In genomic region chr12:85823436-85824179, GRCh38 we compare ENCODE assay signal across 18 cellular contexts. TPM values are rescaled to one million over a fixed set of nuclear protein-coding genes. Genes with fewer than 3 reads are reported as not detected.
DNase-seq lines count a peak whose midpoint lies in the region; ATAC-seq and TF ChIP-seq lines count a peak whose summit lies in the region.
"Had no signal": no experiment of that assay in that cellular context is flagged by ENCODE, and none has a peak within 500 bp of the region (broad histone marks: within the 10 kb centered on the region; RNA-seq: fewer than 3 reads in every experiment).

No MANE protein-coding gene starts in this region.

- BruUV-seq in IMR-90 (replicated peaks; lab: Mats Ljungman, UMichigan) = no TSS peak

- no peak for TF ChIP-seq CTCF in AG09309 (IDR thresholded peaks at IDR 0.05; ENCODE audit: control insufficient read depth, insufficient read depth, low read depth, low read length, missing control alignments)
- no peak for TF ChIP-seq CTCF in IMR-90 (conservative IDR thresholded peaks at IDR 0.05; ENCODE audit: low read depth, low read length)
- no peak for TF ChIP-seq CTCF in astrocyte of the spinal cord (IDR thresholded peaks at IDR 0.05; ENCODE audit: low read depth, low read length)

- WGBS in IMR-90 (ENCODE audit: extremely low coverage in 2 of 2, insufficient read length in 1 of 2), 2 experiments = no CpG with 5 or more reads among the region's 4 CpGs

- no peak overlapping the region for H4K5ac ChIP-seq in IMR-90 (ENCODE audit: low read depth, low read length)

- dilution Hi-C loops in IMR-90 (cut with HindIII; ENCODE audit: low sequenced_read_pairs, unreplicated experiment) = no loop called here

- H3K27me3 ChIP-seq in IMR-90 (ENCODE audit: control insufficient read depth, insufficient read depth, low read length) = no peaks in the 10 kb centered on the region

- no peak overlapping the region for H3K4me2 ChIP-seq in IMR-90 (ENCODE audit: low read depth, low read length)

- no peak overlapping the region for H3K18ac ChIP-seq in IMR-90 (ENCODE audit: low read depth, low read length)

- no peak for TF ChIP-seq RAD21 in IMR-90 (IDR thresholded peaks at IDR 0.05; ENCODE audit: low read length)

- no peaks in the 10 kb centered on the region for H3K4me1 ChIP-seq in IMR-90 (ENCODE audit: control insufficient read depth, insufficient read depth, low read length)

- H2BK120ac ChIP-seq in IMR-90 (ENCODE audit: low read depth, low read length) = no peak overlapping the region

- CTCF ChIA-PET in IMR-90 (lab: Yijun Ruan, JAX) = no interaction called here

- H2BK5ac ChIP-seq in IMR-90 (ENCODE audit: low read depth, low read length, poor library complexity, severe bottlenecking) = no peak overlapping the region

- no peak overlapping the region for H4K8ac ChIP-seq in IMR-90 (ENCODE audit: low read depth in 2 of 2, low read length in 2 of 2)

- DNase-seq in AG09309 (ENCODE audit: low read depth) (peak; percentile 49), IMR-90 (peak; percentile 42), astrocyte of the spinal cord (ENCODE audit: low read depth, low spot score) (peak; percentile 84), iris pigment epithelial cell (ENCODE audit: low read depth) (peak; percentile 83), NCI-H1417 treated with DMSO at 0.1 percent for 48 hours (lab: John Stamatoyannopoulos, UW) (no peak), anterior cingulate cortex (lab: John Stamatoyannopoulos, UW) (no peak)
- DNase-seq in stimulated activated CD4-positive, alpha-beta T cell treated with anti-CD3 and anti-CD28 coated beads, Interleukin-1b, Interleukin-23, amount 100 ng/mL, for 48 hours = no peak
- DNase-seq: activated CD4-positive, alpha-beta T cell treated with anti-CD3 and anti-CD28 coated beads, Interleukin-2, amount 10 ng/mL, durations not matched to agents 7 days and 5 days; COR-L47; erythroblast; naive B cell; NCI-H1092 treated with DMSO at 0.1 percent for 48 hours; NK-92 treated with Interleukin-12 subunit alpha and Interleukin-12 subunit beta, amount 100 ng/mL, for 24 hours; SHP77 treated with DMSO at 0.1 percent for 48 hours had no signal

- H3K4ac ChIP-seq in IMR-90 (ENCODE audit: low read depth, low read length) = no peak overlapping the region

- no peak overlapping the region for H3K14ac ChIP-seq in IMR-90 (replicated peaks; ENCODE audit: low read depth, low read length)

- no peak for TF ChIP-seq POLR2A in IMR-90 (IDR thresholded peaks at IDR 0.05; ENCODE audit: low read depth, low read length)

- no peaks in the 10 kb centered on the region for H4K20me1 ChIP-seq in IMR-90 (ENCODE audit: insufficient read depth, low read length)

- H3K56ac ChIP-seq in IMR-90 (ENCODE audit: extremely low read depth, insufficient read depth, low read length) = no peak overlapping the region

- no peak overlapping the region for H2AK5ac ChIP-seq in IMR-90 (ENCODE audit: low read depth, low read length)

- no peaks in the 10 kb centered on the region for H3K36me3 ChIP-seq in IMR-90 (ENCODE audit: control insufficient read depth, insufficient read depth, low read length)

- in situ Hi-C loops in IMR-90 (cut with MboI; ENCODE audit: low sequenced_read_pairs) = no loop called here
- in situ Hi-C loops in astrocyte of the spinal cord (cut with HindIII; ENCODE audit: low sequenced_read_pairs) = no loop called here

- H2AK9ac ChIP-seq in IMR-90 (replicated peaks; ENCODE audit: low read depth, low read length, poor library complexity) = no peak overlapping the region

- no peak overlapping the region for H3K9ac ChIP-seq in IMR-90 (ENCODE audit: low read depth, low read length)

- POLR2A ChIA-PET in IMR-90 (lab: Charles Lee; ENCODE audit: unreplicated experiment) = no interaction called here

- H4K91ac ChIP-seq in IMR-90 (ENCODE audit: insufficient read depth, low read depth, low read length) = no peak overlapping the region

- no peak for ATAC-seq in IMR-90 (ENCODE audit: low read depth)
- no peak for ATAC-seq in HG03095 (IDR thresholded peaks at IDR 0.05; ENCODE audit: unreplicated experiment)
- ATAC-seq: activated naive CD4-positive, alpha-beta T cell treated with anti-CD3 and anti-CD28 coated beads, Interleukin-2, amount 50 U/mL, for 72 hours had no signal

- no peak overlapping the region for H2AFZ ChIP-seq in IMR-90 (replicated peaks; ENCODE audit: low read length, poor library complexity)

- H3K27ac ChIP-seq in IMR-90 (ENCODE audit: insufficient read depth, low read length) = no peak overlapping the region

- H3K9me1 ChIP-seq in IMR-90 (ENCODE audit: insufficient read depth, low read length) = no peaks in the 10 kb centered on the region

- no peak overlapping the region for H2BK20ac ChIP-seq in IMR-90 (ENCODE audit: low read depth, low read length)

- intact Hi-C loops in IMR-90 (cut with micrococcal nuclease) = no loop called here

- H2BK15ac ChIP-seq in IMR-90 (ENCODE audit: low read depth, low read length) = no peak overlapping the region

- H3K79me1 ChIP-seq in IMR-90 (ENCODE audit: low read depth in 1 of 2, low read length in 2 of 2) = no peaks in the 10 kb centered on the region

- no peak overlapping the region for H3K23ac ChIP-seq in IMR-90 (ENCODE audit: low read depth, low read length)

- H3K4me3 ChIP-seq in AG09309 (ENCODE audit: control insufficient read depth, low read depth, low read length) (no peak overlapping the region), IMR-90 (ENCODE audit: insufficient read depth, low read depth, low read length) (no peak overlapping the region), astrocyte of the spinal cord (ENCODE audit: low read depth, low read length) (no peak overlapping the region)

- no peaks in the 10 kb centered on the region for H3K9me3 ChIP-seq in IMR-90 (ENCODE audit: control insufficient read depth, insufficient read depth, low read length)

TF ChIP-seq in IMR-90, 13 proteins besides CTCF, POLR2A, EP300 and RAD21:
- TF ChIP-seq ELK1 (IDR thresholded peaks at IDR 0.05; ENCODE audit: borderline replicate concordance, low read depth, low read length) = no peak
- TF ChIP-seq CHD1 (IDR thresholded peaks at IDR 0.05; ENCODE audit: low read depth, low read length) = no peak
- TF ChIP-seq NFE2L2 (IDR thresholded peaks at IDR 0.05; ENCODE audit: low read depth, low read length) = no peak
- TF ChIP-seq USF2 (IDR thresholded peaks at IDR 0.05; ENCODE audit: low read depth, low read length) = no peak
- TF ChIP-seq BHLHE40 (IDR thresholded peaks at IDR 0.05; ENCODE audit: low read depth, low read length) = no peak
- no peak for TF ChIP-seq MAZ (IDR thresholded peaks at IDR 0.05; ENCODE audit: borderline replicate concordance, low read depth, low read length)
- TF ChIP-seq RCOR1 (IDR thresholded peaks at IDR 0.05; ENCODE audit: insufficient replicate concordance, low read length) = no peak
- TF ChIP-seq MXI1 (IDR thresholded peaks at IDR 0.05; ENCODE audit: borderline replicate concordance, low read depth, low read length) = no peak
- TF ChIP-seq SMC3 (IDR thresholded peaks at IDR 0.05; ENCODE audit: low read depth, low read length) = no peak
- TF ChIP-seq RFX5 (IDR thresholded peaks at IDR 0.05; ENCODE audit: low read depth, low read length) = no peak
- TF ChIP-seq MAFK (IDR thresholded peaks at IDR 0.05; ENCODE audit: low read depth, low read length) = no peak
- no peak for TF ChIP-seq CEBPB (IDR thresholded peaks at IDR 0.05; ENCODE audit: low read depth, low read length)

RNA-seq across cellular contexts. Expression of gene RASSF9, which starts 12.6 kb away (rescaled TPM):
- 0.18 and 0.28 TPM in 2 replicates for total RNA-seq in IMR-90 (2012; rRNA removed)
- 0.07 and 0.09 TPM in 2 replicates for polyA plus RNA-seq in IMR-90 (2012; rRNA removed)
- polyA plus RNA-seq in IMR-90 (2012; cell fraction: cytosol; rRNA removed) = 0.02 and 0.03 TPM in 2 replicates
- 0.01 and 0.05 TPM in 2 replicates for polyA plus RNA-seq in IMR-90 (2012; cell fraction: nucleus; rRNA removed; ENCODE audit: low replicate concordance)
- total RNA-seq: activated CD4-positive, alpha-beta T cell treated with anti-CD3 and anti-CD28 coated beads, Interleukin-2, amount 10 ng/mL, durations not matched to agents 7 days and 5 days; activated naive CD4-positive, alpha-beta T cell treated with anti-CD3 and anti-CD28 coated beads, Interleukin-2, amount 50 U/mL, for 72 hours had no signal

RNA-seq across cellular contexts. Expression of gene NTS, which starts 50.5 kb away (rescaled TPM):
- not detected in 2 replicates for total RNA-seq in IMR-90 (2012; rRNA removed)
- not detected in 2 replicates for polyA plus RNA-seq in IMR-90 (2012; rRNA removed)
- polyA plus RNA-seq in IMR-90 (2012; cell fraction: cytosol; rRNA removed) = not detected in 2 replicates
- polyA plus RNA-seq in IMR-90 (2012; cell fraction: nucleus; rRNA removed; ENCODE audit: low replicate concordance) = not detected in 2 replicates
- total RNA-seq: activated CD4-positive, alpha-beta T cell treated with anti-CD3 and anti-CD28 coated beads, Interleukin-2, amount 10 ng/mL, durations not matched to agents 7 days and 5 days; activated naive CD4-positive, alpha-beta T cell treated with anti-CD3 and anti-CD28 coated beads, Interleukin-2, amount 50 U/mL, for 72 hours; chondrocyte; lower leg skin had no signal

Comparison
In these comparisons a context has a peak if more than half of its experiments do, and no peak if none do; other contexts are left out.
1. DNase-seq: peak in AG09309 (single experiment), IMR-90 (single experiment), astrocyte of the spinal cord (single experiment) and iris pigment epithelial cell (single experiment); none in stimulated activated CD4-positive, alpha-beta T cell treated with anti-CD3 and anti-CD28 coated beads, Interleukin-1b, Interleukin-23, amount 100 ng/mL, for 48 hours (single experiment), NCI-H1417 treated with DMSO at 0.1 percent for 48 hours (single experiment) and anterior cingulate cortex (0 of 58).